In the genomic region with DNA sequence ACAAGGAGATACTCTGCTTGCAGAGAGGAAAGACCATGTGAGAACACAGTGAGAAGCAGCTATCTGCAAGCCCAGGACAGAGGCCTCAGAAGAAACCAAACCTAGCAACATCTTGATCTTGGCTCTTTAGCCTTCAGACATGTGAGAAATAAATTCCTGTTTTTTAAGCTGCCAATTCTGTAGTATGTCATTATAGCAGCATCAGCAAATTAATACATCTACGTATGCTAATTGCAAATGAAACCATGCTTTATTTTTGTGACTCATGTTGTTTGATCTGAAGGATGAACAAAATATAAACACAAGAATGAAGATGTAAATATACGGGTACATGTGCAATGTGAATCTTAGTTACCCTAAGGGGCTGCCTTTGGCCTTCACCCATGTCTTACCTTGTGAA, we compare ENCODE assay signal across 8 cellular contexts.
"Had no signal": no experiment of that assay in that cellular context is flagged by ENCODE, and none has a peak within 500 bp of the region (broad histone marks: within the 10 kb centered on the region; RNA-seq: fewer than 3 reads in every experiment).

No MANE protein-coding gene starts in this region.

- ATAC-seq: GM12878 had no signal

- DNase-seq: GDM1, GF-D8 had no signal

- FAIRE-seq: G401.6, GM12878, GM12891, GM12892, GM18507, GM19239 had no signal

- H3K4me3 ChIP-seq: GM12878 had no signal
